Comparison of ENCODE assay signal across 8 cellular contexts in the genomic region with DNA sequence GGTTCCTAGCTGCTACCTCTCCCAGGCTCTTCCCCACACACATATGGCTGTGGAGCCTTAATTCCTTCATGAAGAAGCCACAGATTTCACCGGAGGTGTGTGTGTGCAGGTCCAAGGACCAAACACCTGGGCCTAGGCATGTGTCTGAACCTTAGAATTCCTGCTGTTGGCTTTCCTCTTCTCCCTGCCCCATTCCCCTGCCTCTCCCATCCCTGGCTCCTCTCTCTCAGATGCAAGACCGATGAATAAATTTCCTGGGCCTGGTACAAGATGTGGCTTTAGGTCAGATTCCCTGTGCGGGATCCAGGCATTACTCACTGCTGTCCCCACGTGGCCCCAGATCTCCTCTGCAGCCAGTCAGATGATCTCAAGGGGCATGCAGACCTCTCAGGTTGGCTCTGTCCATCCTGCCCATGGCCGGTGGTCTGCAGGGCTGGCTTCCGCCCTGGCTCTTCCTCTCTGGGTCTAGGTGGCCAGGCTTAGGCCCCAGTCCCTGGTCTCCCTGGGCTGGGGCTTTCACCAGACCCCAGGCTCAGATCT. TPM values are rescaled to one million over a fixed set of nuclear protein-coding genes. Genes with fewer than 3 reads are reported as not detected.
DNase-seq lines count a peak whose midpoint lies in the region; ATAC-seq, FAIRE-seq and TF ChIP-seq lines count a peak whose summit lies in the region.

No MANE protein-coding gene starts in this region.

- H3K4me2 ChIP-seq in Karpas-422 (ENCODE audit: low read depth, low read length, poor library complexity, severe bottlenecking) = no peak overlapping the region

- no peak overlapping the region for H3K9ac ChIP-seq in Karpas-422 (ENCODE audit: low read length)

- H3K27ac ChIP-seq in Karpas-422 (ENCODE audit: low read length) = no peak overlapping the region

- POLR2A ChIA-PET in activated CD8-positive, alpha-beta T cell treated with anti-CD3 and anti-CD28 coated beads for 36 hours (lab: Charles Lee) = no interaction called here

- H2AFZ ChIP-seq in Karpas-422 (ENCODE audit: low read length) = no peak overlapping the region

- no peaks in the 10 kb centered on the region for H3K27me3 ChIP-seq in Karpas-422 (ENCODE audit: low read length)

- ATAC-seq in activated CD8-positive, alpha-beta T cell treated with anti-CD3 and anti-CD28 coated beads for 36 hours = no peak
- no peak for ATAC-seq in stimulated activated naive CD8-positive, alpha-beta T cell treated with anti-CD3 and anti-CD28 coated beads, Interleukin-15, Interleukin-2, amounts not matched to agents 100 U/mL and 50 U/mL, for 24 hours

- H3K27me3 Mint-ChIP-seq in nephron progenitor cell (ENCODE audit: low read depth, poor library complexity) = no peaks in the 10 kb centered on the region
- peaks cover 22% of the 10 kb centered on the region for H3K27me3 Mint-ChIP-seq in activated CD8-positive, alpha-beta T cell treated with anti-CD3 and anti-CD28 coated beads for 36 hours

- H4K20me1 ChIP-seq in Karpas-422 (ENCODE audit: insufficient read depth, low read depth, low read length) = no peaks in the 10 kb centered on the region

- H3K36me3 Mint-ChIP-seq in nephron progenitor cell (ENCODE audit: low read depth) = peaks cover 5% of the 10 kb centered on the region
- peaks cover 5% of the 10 kb centered on the region for H3K36me3 Mint-ChIP-seq in activated CD8-positive, alpha-beta T cell treated with anti-CD3 and anti-CD28 coated beads for 36 hours (ENCODE audit: low read depth)

- no peak overlapping the region for H3K27ac Mint-ChIP-seq in nephron progenitor cell
- H3K27ac Mint-ChIP-seq in activated CD8-positive, alpha-beta T cell treated with anti-CD3 and anti-CD28 coated beads for 36 hours = no peak overlapping the region

- H3K4me1 ChIP-seq in Karpas-422 (ENCODE audit: low read length) = no peaks in the 10 kb centered on the region

- CTCF ChIA-PET in activated CD8-positive, alpha-beta T cell treated with anti-CD3 and anti-CD28 coated beads for 36 hours (lab: Charles Lee) = no interaction called here

- no peaks in the 10 kb centered on the region for H3K9me2 ChIP-seq in Karpas-422 (replicated peaks; ENCODE audit: insufficient read depth, low read length)

- peak; percentile 41 for TF ChIP-seq CTCF in nephron progenitor cell (IDR thresholded peaks at IDR 0.05)
- no peak for TF ChIP-seq CTCF in activated CD8-positive, alpha-beta T cell treated with anti-CD3 and anti-CD28 coated beads for 36 hours (IDR thresholded peaks at IDR 0.05)

- no peak overlapping the region for H3K4me3 ChIP-seq in Karpas-422 (ENCODE audit: low read length)

- intact Hi-C loops in activated CD8-positive, alpha-beta T cell treated with anti-CD3 and anti-CD28 coated beads for 36 hours (cut with micrococcal nuclease) = no loop called here

- no peaks in the 10 kb centered on the region for H3K9me3 Mint-ChIP-seq in nephron progenitor cell
- no peaks in the 10 kb centered on the region for H3K9me3 Mint-ChIP-seq in activated CD8-positive, alpha-beta T cell treated with anti-CD3 and anti-CD28 coated beads for 36 hours

- H3K4me1 Mint-ChIP-seq in nephron progenitor cell = no peaks in the 10 kb centered on the region
- peaks cover 22% of the 10 kb centered on the region for H3K4me1 Mint-ChIP-seq in activated CD8-positive, alpha-beta T cell treated with anti-CD3 and anti-CD28 coated beads for 36 hours (ENCODE audit: low read depth)

- no peaks in the 10 kb centered on the region for H3K79me2 ChIP-seq in Karpas-422 (ENCODE audit: low read length)

- no peak overlapping the region for H3K4me3 Mint-ChIP-seq in nephron progenitor cell
- H3K4me3 Mint-ChIP-seq in activated CD8-positive, alpha-beta T cell treated with anti-CD3 and anti-CD28 coated beads for 36 hours = no peak overlapping the region

- no peak for FAIRE-seq in GM19239 (lab: Jason Lieb, UNC)

- H3K36me3 ChIP-seq in Karpas-422 (ENCODE audit: insufficient read depth, low read length) = no peaks in the 10 kb centered on the region

- DNase-seq in EL (peak; percentile 75), Karpas-422 (peak; percentile 56), dedifferentiated amniotic fluid mesenchymal stem cell (ENCODE audit: extremely low spot score) (peak; percentile 55), nephron progenitor cell (peak; percentile 16), GM19239 (ENCODE audit: insufficient read length, low spot score) (no peak), germinal center (ENCODE audit: low spot score) (no peak)
- no peak for DNase-seq in activated CD8-positive, alpha-beta T cell treated with anti-CD3 and anti-CD28 coated beads for 36 hours
- DNase-seq in stimulated activated naive CD8-positive, alpha-beta T cell treated with anti-CD3 and anti-CD28 coated beads, Interleukin-15, Interleukin-2, amounts not matched to agents 100 U/mL and 50 U/mL, for 24 hours = no peak

- no peaks in the 10 kb centered on the region for H3K9me3 ChIP-seq in Karpas-422 (ENCODE audit: low read length)

RNA-seq across cellular contexts. Expression of gene CCR9, which starts 20.4 kb away (rescaled TPM):
- not detected in 2 replicates for total RNA-seq in Karpas-422 (2014; rRNA removed; shearing (Covaris generic); ENCODE audit: low replicate concordance)
- total RNA-seq in activated CD8-positive, alpha-beta T cell treated with anti-CD3 and anti-CD28 coated beads for 36 hours = under 1 TPM; 0.20 TPM

RNA-seq across cellular contexts. Expression of gene CXCR6, which starts 36.5 kb away (rescaled TPM):
- total RNA-seq in Karpas-422 (2014; rRNA removed; shearing (Covaris generic); ENCODE audit: low replicate concordance) = not detected in 2 replicates
- total RNA-seq in activated CD8-positive, alpha-beta T cell treated with anti-CD3 and anti-CD28 coated beads for 36 hours = 1 to 10 TPM; 3.2 to 3.4 TPM

Comparison
In these comparisons a context has a peak if more than half of its experiments do, and no peak if none do; other contexts are left out.
1. DNase-seq: peak in EL (single experiment), Karpas-422 (single experiment), dedifferentiated amniotic fluid mesenchymal stem cell (single experiment) and nephron progenitor cell (single experiment); none in activated CD8-positive, alpha-beta T cell treated with anti-CD3 and anti-CD28 coated beads for 36 hours (single experiment), GM19239 (single experiment), stimulated activated naive CD8-positive, alpha-beta T cell treated with anti-CD3 and anti-CD28 coated beads, Interleukin-15, Interleukin-2, amounts not matched to agents 100 U/mL and 50 U/mL, for 24 hours (single experiment) and germinal center (single experiment).